ENCODE assay signal across 24 cellular contexts in genomic region chr12:84117190-84117589, GRCh38.
DNase-seq lines count a peak whose midpoint lies in the region; ATAC-seq, FAIRE-seq and TF ChIP-seq lines count a peak whose summit lies in the region.
"Had no signal": no experiment of that assay in that cellular context is flagged by ENCODE, and none has a peak within 500 bp of the region (broad histone marks: within the 10 kb centered on the region; RNA-seq: fewer than 3 reads in every experiment).

No MANE protein-coding gene starts in this region.

- H3F3A ChIP-seq in PC-3 (ENCODE audit: low read length, unreplicated experiment), result no peaks in the 10 kb centered on the region

- CTCF ChIA-PET in A549 (lab: Yijun Ruan, JAX), result no interaction called here
- CTCF ChIA-PET in PC-3 (lab: Charles Lee), result no interaction called here

- H3K27ac ChIP-seq in A549, result no peak overlapping the region
- no peak overlapping the region for H3K27ac ChIP-seq in PC-3 (ENCODE audit: low read length)
- no peak overlapping the region for H3K27ac ChIP-seq in right lobe of liver
- no peak overlapping the region for H3K27ac ChIP-seq in esophagus squamous epithelium
- H3K27ac ChIP-seq: 22Rv1; BLaER1 treated with 17β-estradiol and CSF1 and Interleukin-3, amounts not matched to agents 10 nM and 100 nM had no signal

- no peak for FAIRE-seq in A549 (lab: Jason Lieb, UNC)
- FAIRE-seq: A204.1, D721Med, G401.6, GM12892, GM19239, H54 had no signal

- no peaks in the 10 kb centered on the region for H3K79me2 ChIP-seq in PC-3 (ENCODE audit: low read length)

- TF ChIP-seq CTCF in A549 (IDR thresholded peaks at IDR 0.05) (no peak), PC-3 (conservative IDR thresholded peaks at IDR 0.05; ENCODE audit: low read depth, low read length) (no peak), right lobe of liver (IDR thresholded peaks at IDR 0.05) (no peak), esophagus squamous epithelium (IDR thresholded peaks at IDR 0.05) (no peak)

- H3K27me3 ChIP-seq in PC-3 (ENCODE audit: low read length), result no peaks in the 10 kb centered on the region
- no peaks in the 10 kb centered on the region for H3K27me3 ChIP-seq in right lobe of liver
- H3K27me3 ChIP-seq in esophagus squamous epithelium, result no peaks in the 10 kb centered on the region
- H3K27me3 ChIP-seq: BE2C; BLaER1 treated with 17β-estradiol and CSF1 and Interleukin-3, amounts not matched to agents 10 nM and 100 nM had no signal

- DNase-seq in A549 (ENCODE audit: low read depth in 1 of 2, low spot score in 1 of 2), result peak; percentile 2 to 49
- peak; percentile 73 for DNase-seq in NCI-H460 (ENCODE audit: extremely low read depth, low read depth)
- DNase-seq in PC-3, result peak; percentile 30
- no peak for DNase-seq in right lobe of liver
- no peak for DNase-seq in esophagus squamous epithelium (lab: John Stamatoyannopoulos, UW)
- DNase-seq: ACHN; AML-193; BE2C; CD4-positive, alpha-beta T cell; CD8-positive, alpha-beta memory T cell; DMS 273 treated with DMSO at 0.1 percent for 48 hours; DND-41; GOT3; HFFc6 had no signal

- TF ChIP-seq EP300 in A549 (IDR thresholded peaks at IDR 0.05), result no peak

- 1% methylated on average over 3 of the region's 3 CpGs for WGBS in A549 (ENCODE audit: missing lambda C conversion rate)
- WGBS in right lobe of liver (ENCODE audit: insufficient coverage, low coverage, low lambda C conversion rate, missing lambda C conversion rate), result 64% methylated on average over 3 of the region's 3 CpGs
- WGBS in esophagus squamous epithelium, 2 donors, result 71 to 73% methylated on average over 3 of the region's 3 CpGs

- TF ChIP-seq POLR2A in A549 (IDR thresholded peaks at IDR 0.05; ENCODE audit: low read length) (no peak), right lobe of liver (IDR thresholded peaks at IDR 0.05) (no peak), esophagus squamous epithelium (IDR thresholded peaks at IDR 0.05) (no peak)

- peak overlapping the region; percentile 33 for H3K4me2 ChIP-seq in A549
- H3K4me2 ChIP-seq in PC-3 (ENCODE audit: low read length), result no peak overlapping the region
- H3K4me2 ChIP-seq: BLaER1 treated with 17β-estradiol and CSF1 and Interleukin-3, amounts not matched to agents 10 nM and 100 nM had no signal

- H3K9me3 ChIP-seq in A549, result no peaks in the 10 kb centered on the region
- H3K9me3 ChIP-seq in PC-3 (ENCODE audit: low read length), result no peaks in the 10 kb centered on the region
- H3K9me3 ChIP-seq in right lobe of liver, result no peaks in the 10 kb centered on the region
- H3K9me3 ChIP-seq in esophagus squamous epithelium, result no peaks in the 10 kb centered on the region
- H3K9me3 ChIP-seq: BE2C; BLaER1 treated with 17β-estradiol and CSF1 and Interleukin-3, amounts not matched to agents 10 nM and 100 nM; HAP-1 had no signal

- TF ChIP-seq RAD21 in A549 (conservative IDR thresholded peaks at IDR 0.05 in 1 of 2, IDR thresholded peaks at IDR 0.05 in 1 of 2), result no peak

- intact Hi-C loops in PC-3 (cut with micrococcal nuclease) (no loop called here), right lobe of liver (cut with DNase I) (no loop called here), esophagus squamous epithelium (cut with DNase I) (no loop called here)

- H3K4me3 ChIP-seq in A549 (no peak overlapping the region), PC-3 (ENCODE audit: low read length) (no peak overlapping the region), right lobe of liver (no peak overlapping the region), esophagus squamous epithelium (no peak overlapping the region)
- H3K4me3 ChIP-seq: BLaER1 treated with 17β-estradiol and CSF1 and Interleukin-3, amounts not matched to agents 10 nM and 100 nM; HAP-1 had no signal

- no peaks in the 10 kb centered on the region for H4K20me1 ChIP-seq in PC-3 (ENCODE audit: low read length)
- H4K20me1 ChIP-seq: BLaER1 treated with 17β-estradiol and CSF1 and Interleukin-3, amounts not matched to agents 10 nM and 100 nM had no signal

- POLR2A ChIA-PET in A549 (lab: Yijun Ruan, JAX) (no interaction called here), PC-3 (lab: Charles Lee; ENCODE audit: unreplicated experiment) (no interaction called here)

- no TSS peak for BruUV-seq in PC-3 (replicated peaks; lab: Mats Ljungman, UMichigan)

- H3K9me2 ChIP-seq in PC-3 (replicated peaks; ENCODE audit: low read length), result no peaks in the 10 kb centered on the region

- H3K4me1 ChIP-seq in A549 (no peaks in the 10 kb centered on the region), PC-3 (ENCODE audit: insufficient read depth, low read length) (peaks cover 10% of the 10 kb centered on the region), right lobe of liver (no peaks in the 10 kb centered on the region), esophagus squamous epithelium (no peaks in the 10 kb centered on the region)
- H3K4me1 ChIP-seq: BE2C; BLaER1 treated with 17β-estradiol and CSF1 and Interleukin-3, amounts not matched to agents 10 nM and 100 nM; HAP-1 had no signal

- H3K9ac ChIP-seq in PC-3 (ENCODE audit: low read length), result no peak overlapping the region
- H3K9ac ChIP-seq: BLaER1 treated with 17β-estradiol and CSF1 and Interleukin-3, amounts not matched to agents 10 nM and 100 nM had no signal

- ATAC-seq in A549 (peak; percentile 62 to 64; a peak in 4 of 6 replicates), PC-3 (peak; percentile 89), right lobe of liver (no peak), GM19395 (IDR thresholded peaks at IDR 0.05; ENCODE audit: unreplicated experiment) (no peak)

- H3K36me3 ChIP-seq in PC-3 (ENCODE audit: low read depth, low read length) (no peaks in the 10 kb centered on the region), right lobe of liver (no peaks in the 10 kb centered on the region), esophagus squamous epithelium (no peaks in the 10 kb centered on the region)
- H3K36me3 ChIP-seq: BE2C; BLaER1 treated with 17β-estradiol and CSF1 and Interleukin-3, amounts not matched to agents 10 nM and 100 nM; HAP-1 had no signal

- H2AFZ ChIP-seq in PC-3 (ENCODE audit: low read length), result no peak overlapping the region

TF ChIP-seq in A549, 52 proteins besides CTCF, POLR2A, EP300 and RAD21:
- no peak for TF ChIP-seq TFCP2L1 (CRISPR knock-in tag; IDR thresholded peaks at IDR 0.05)
- TF ChIP-seq ELK1 (IDR thresholded peaks at IDR 0.05; ENCODE audit: low read depth, low read length), result no peak
- no peak for TF ChIP-seq FOSL2 (IDR thresholded peaks at IDR 0.05)
- peak; percentile 66 for TF ChIP-seq FOSL2 (CRISPR knock-in tag; IDR thresholded peaks at IDR 0.05)
- TF ChIP-seq MAX (IDR thresholded peaks at IDR 0.05), result no peak
- no peak for TF ChIP-seq EHMT2 (IDR thresholded peaks at IDR 0.05; ENCODE audit: low read depth)
- TF ChIP-seq ZSCAN20 (CRISPR knock-in tag; IDR thresholded peaks at IDR 0.05), result no peak
- peak; percentile 33; the same call in 1 of the 2 replicates for TF ChIP-seq GATA3 (IDR thresholded peaks at IDR 0.05; ENCODE audit: borderline replicate concordance)

Comparison
In these comparisons a context has a peak if more than half of its experiments do, and no peak if none do; other contexts are left out.
1. ATAC-seq: peak in A549 (2 of 2) and PC-3 (single experiment); none in right lobe of liver (0 of 4) and GM19395 (single experiment).
2. DNase-seq: peak in A549 (2 of 2), NCI-H460 (single experiment) and PC-3 (single experiment); none in right lobe of liver (0 of 3) and esophagus squamous epithelium (single experiment).